In the genomic region with DNA sequence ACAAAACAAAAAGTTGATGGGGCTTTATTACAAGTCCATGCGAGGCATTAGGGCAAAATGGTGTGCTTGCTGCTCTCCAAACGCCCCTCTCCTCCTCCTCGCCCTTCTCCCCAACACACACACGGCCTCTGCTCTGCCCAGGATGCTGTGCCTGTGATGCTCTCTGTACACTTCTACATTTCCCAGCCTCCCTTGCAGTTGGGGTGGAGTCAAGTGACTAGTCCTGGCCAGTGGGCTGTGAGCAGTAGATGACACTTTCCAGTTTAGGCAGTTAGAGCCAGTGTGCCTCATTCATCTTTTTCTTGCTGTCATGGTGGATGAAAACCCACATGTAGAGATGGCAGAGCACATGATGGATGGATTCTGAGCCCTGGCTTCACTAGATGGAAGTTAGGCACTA, we compare ENCODE assay signal across 24 cellular contexts. TPM values are rescaled to one million over a fixed set of nuclear protein-coding genes. Genes with fewer than 3 reads are reported as not detected.
DNase-seq lines count a peak whose midpoint lies in the region; ATAC-seq, FAIRE-seq and TF ChIP-seq lines count a peak whose summit lies in the region.
"Had no signal": no experiment of that assay in that cellular context is flagged by ENCODE, and none has a peak within 500 bp of the region (broad histone marks: within the 10 kb centered on the region; RNA-seq: fewer than 3 reads in every experiment).

No MANE protein-coding gene starts in this region.

- POLR2A ChIA-PET in HCT116 (lab: Charles Lee) = no interaction called here
- POLR2A ChIA-PET in GM12878 (lab: Charles Lee) = no interaction called here

- H2AFZ ChIP-seq in DND-41 (ENCODE audit: low read depth, low read length) (no peak overlapping the region; the same call in 1 of the 2 replicates), HCT116 (ENCODE audit: low read depth, low read length, poor library complexity, severe bottlenecking) (no peak overlapping the region), Karpas-422 (ENCODE audit: low read length) (no peak overlapping the region), GM12878 (ENCODE audit: control insufficient read depth, low read depth, low read length) (no peak overlapping the region)

- intact Hi-C loops in HCT116 (cut with micrococcal nuclease) = no loop called here
- intact Hi-C loops in GM12878 (cut with micrococcal nuclease; ENCODE audit: unreplicated experiment) = no loop called here

- H4K20me1 ChIP-seq in DND-41 (ENCODE audit: insufficient read depth, low read length) (no peaks in the 10 kb centered on the region), HCT116 (ENCODE audit: insufficient read depth) (no peaks in the 10 kb centered on the region), Karpas-422 (ENCODE audit: insufficient read depth, low read depth, low read length) (no peaks in the 10 kb centered on the region), GM12878 (ENCODE audit: control insufficient read depth, insufficient read depth) (no peaks in the 10 kb centered on the region)

- no peak overlapping the region for H3K4me3 ChIP-seq in DND-41 (ENCODE audit: low read depth in 1 of 2, low read length in 2 of 2)
- no peak overlapping the region for H3K4me3 ChIP-seq in HCT116 (replicated peaks in 1 of 2; ENCODE audit: low read depth in 1 of 2, low read length in 2 of 2)
- no peak overlapping the region for H3K4me3 ChIP-seq in Karpas-422 (ENCODE audit: low read length)
- H3K4me3 ChIP-seq in GM12878 = no peak overlapping the region

- peak; percentile 55; the same call in 2 of the 3 replicates for ATAC-seq in DND-41 (ENCODE audit: insufficient read depth, low read depth)
- ATAC-seq in HCT116 = peak; percentile 61
- ATAC-seq in GM12878 = 0 out of 3 replicates have a peak, but pooled peaks have one; percentile 20
- no peak for ATAC-seq in GM19455 (IDR thresholded peaks at IDR 0.05; ENCODE audit: unreplicated experiment)

- H3K4me1 ChIP-seq in DND-41 (ENCODE audit: insufficient read depth, low read length) = no peaks in the 10 kb centered on the region
- no peaks in the 10 kb centered on the region for H3K4me1 ChIP-seq in HCT116 (ENCODE audit: control insufficient read depth in 1 of 2, insufficient read depth in 2 of 2, low read length in 2 of 2)
- H3K4me1 ChIP-seq in Karpas-422 (ENCODE audit: low read length) = peaks cover 2% of the 10 kb centered on the region; the same call in 1 of the 2 replicates
- H3K4me1 ChIP-seq in GM12878 (ENCODE audit: control insufficient read depth, insufficient read depth, low read length) = no peaks in the 10 kb centered on the region

- TF ChIP-seq CTCF in DND-41 (IDR thresholded peaks at IDR 0.05; ENCODE audit: borderline replicate concordance, extremely low read depth, low read length, poor library complexity, severe bottlenecking) = no peak
- TF ChIP-seq CTCF in HCT116 (IDR thresholded peaks at IDR 0.05 in 2 of 3, conservative IDR thresholded peaks at IDR 0.05 in 1 of 3; ENCODE audit: borderline replicate concordance in 1 of 3, insufficient read depth in 1 of 3, low read depth in 2 of 3, low read length in 2 of 3) = no peak
- TF ChIP-seq CTCF in GM12878 (IDR thresholded peaks at IDR 0.05 in 2 of 3, conservative IDR thresholded peaks at IDR 0.05 in 1 of 3; ENCODE audit: control insufficient read depth in 2 of 3, extremely low read depth in 1 of 3, insufficient read depth in 1 of 3, low read depth in 3 of 3, low read length in 3 of 3) = no peak

- TF ChIP-seq RAD21 in HCT116 (IDR thresholded peaks at IDR 0.05; ENCODE audit: low read depth) (no peak), GM12878 (IDR thresholded peaks at IDR 0.05; ENCODE audit: insufficient read depth, low read depth, low read length) (no peak)

- H3K79me2 ChIP-seq in DND-41 (ENCODE audit: insufficient read depth, low read length) (no peaks in the 10 kb centered on the region), HCT116 (ENCODE audit: insufficient read depth, low read length) (no peaks in the 10 kb centered on the region), Karpas-422 (ENCODE audit: low read length) (no peaks in the 10 kb centered on the region), GM12878 (ENCODE audit: control insufficient read depth, insufficient read depth, low read length) (no peaks in the 10 kb centered on the region)

- DNase-seq in DND-41 = no peak
- DNase-seq in HCT116 (ENCODE audit: low read depth, low spot score) = no peak
- DNase-seq in Karpas-422 = peak; percentile 67
- DNase-seq in GM12878 (ENCODE audit: low read depth, low spot score) = no peak
- no peak for DNase-seq in activated gamma-delta T cell (lab: John Stamatoyannopoulos, UW)
- no peak for DNase-seq in putamen (ENCODE audit: low spot score)
- DNase-seq: ACHN; BE2C; C1 segment of cervical spinal cord; CD4-positive, CD25-positive, alpha-beta regulatory T cell; COR-L47; DMS 273 treated with DMSO at 0.1 percent for 48 hours; DMS53; GOT3; H7; KG1 had no signal

- in situ Hi-C loops in GM12878 (cut with MboI) = no loop called here

- SMC1A ChIA-PET in GM12878 (lab: Charles Lee; ENCODE audit: uncharacterized antibody, unreplicated experiment) = no interaction called here

- H3K9ac ChIP-seq in DND-41 (ENCODE audit: low read depth, low read length) (no peak overlapping the region), HCT116 (ENCODE audit: low read length) (no peak overlapping the region), Karpas-422 (ENCODE audit: low read length) (no peak overlapping the region), GM12878 (ENCODE audit: control insufficient read depth, insufficient read depth, low read length) (no peak overlapping the region)

- no peaks in the 10 kb centered on the region for H3K9me2 ChIP-seq in HCT116 (ENCODE audit: insufficient read depth)
- H3K9me2 ChIP-seq in Karpas-422 (replicated peaks; ENCODE audit: insufficient read depth, low read length) = no peaks in the 10 kb centered on the region

- 19% methylated on average over 4 of the region's 4 CpGs for WGBS in GM12878 (ENCODE audit: insufficient coverage, insufficient replicate concordance, low lambda C conversion rate, missing lambda C conversion rate)

- no peak overlapping the region for H3K4me2 ChIP-seq in DND-41 (ENCODE audit: insufficient read depth, low read length)
- H3K4me2 ChIP-seq in HCT116 (ENCODE audit: low read length) = no peak overlapping the region
- H3K4me2 ChIP-seq in Karpas-422 (ENCODE audit: low read depth, low read length, poor library complexity, severe bottlenecking) = no peak overlapping the region
- no peak overlapping the region for H3K4me2 ChIP-seq in GM12878 (ENCODE audit: control insufficient read depth, insufficient read depth)

- BruUV-seq in HCT116 (replicated peaks; lab: Mats Ljungman, UMichigan) = no TSS peak
- no TSS peak for BruUV-seq in GM12878 (replicated peaks; lab: Mats Ljungman, UMichigan)

- no peak for TF ChIP-seq EP300 in GM12878 (IDR thresholded peaks at IDR 0.05; ENCODE audit: borderline replicate concordance in 1 of 2, control insufficient read depth in 1 of 2, low read depth in 2 of 2, low read length in 2 of 2)

- H3K9me3 ChIP-seq in DND-41 (ENCODE audit: insufficient read depth, low read length, severe bottlenecking) (no peaks in the 10 kb centered on the region), HCT116 (ENCODE audit: control insufficient read depth in 1 of 2, insufficient read depth in 1 of 2, low read depth in 1 of 2, low read length in 2 of 2) (no peaks in the 10 kb centered on the region), Karpas-422 (ENCODE audit: low read length) (no peaks in the 10 kb centered on the region), GM12878 (replicated peaks; ENCODE audit: control insufficient read depth, insufficient read depth, low read length) (no peaks in the 10 kb centered on the region)
- H3K9me3 ChIP-seq: BE2C had no signal

- CTCF ChIA-PET in HCT116 (lab: Charles Lee) = no interaction called here
- CTCF ChIA-PET in GM12878 (lab: Yijun Ruan, JAX) = no interaction called here

- RAD21 ChIA-PET in HCT116 (lab: Charles Lee; ENCODE audit: low non-redundant PET in 1 of 2, low total read pairs in 2 of 2, uncharacterized antibody in 2 of 2, unreplicated experiment in 2 of 2) (no interaction called here), GM12878 (lab: Charles Lee; ENCODE audit: unreplicated experiment) (no interaction called here)

- no peak overlapping the region for H3K27ac ChIP-seq in DND-41 (ENCODE audit: low read length)
- no peak overlapping the region for H3K27ac ChIP-seq in HCT116 (ENCODE audit: low read depth, low read length)
- no peak overlapping the region for H3K27ac ChIP-seq in Karpas-422 (ENCODE audit: low read length)
- no peak overlapping the region for H3K27ac ChIP-seq in GM12878 (ENCODE audit: control insufficient read depth, insufficient read depth)

- TF ChIP-seq POLR2A in HCT116 (IDR thresholded peaks at IDR 0.05; ENCODE audit: borderline replicate concordance, extremely low read depth, insufficient read depth, insufficient read length) (no peak), GM12878 (IDR thresholded peaks at IDR 0.05; ENCODE audit: low read depth, low read length) (no peak)

- no peaks in the 10 kb centered on the region for H3K27me3 ChIP-seq in DND-41 (ENCODE audit: insufficient read depth, low read length, poor library complexity)
- no peaks in the 10 kb centered on the region for H3K27me3 ChIP-seq in HCT116 (ENCODE audit: insufficient read depth, low read length)
- no peaks in the 10 kb centered on the region for H3K27me3 ChIP-seq in Karpas-422 (ENCODE audit: low read length)
- H3K27me3 ChIP-seq in GM12878 (replicated peaks in 1 of 2; ENCODE audit: control insufficient read depth in 2 of 2, insufficient read depth in 2 of 2, low read length in 1 of 2) = peaks cover 10 to 11% of the 10 kb centered on the region in 2 experiments

- no peak for FAIRE-seq in GM12878 (lab: Jason Lieb, UNC)
- FAIRE-seq: A204.1, G401.6, GM12892, GM18507 had no signal

- no peaks in the 10 kb centered on the region for H3K36me3 ChIP-seq in DND-41 (ENCODE audit: insufficient read depth, low read length)
- H3K36me3 ChIP-seq in HCT116 (ENCODE audit: control insufficient read depth in 1 of 2, insufficient read depth in 2 of 2, low read length in 2 of 2) = no peaks in the 10 kb centered on the region
- H3K36me3 ChIP-seq in Karpas-422 (ENCODE audit: insufficient read depth, low read length) = no peaks in the 10 kb centered on the region
- no peaks in the 10 kb centered on the region for H3K36me3 ChIP-seq in GM12878 (ENCODE audit: control insufficient read depth in 2 of 2, insufficient read depth in 2 of 2, low read length in 1 of 2)
- H3K36me3 ChIP-seq: BE2C had no signal

RNA-seq across cellular contexts. Expression of a gene that starts 5.4 kb away (rescaled TPM):
- total RNA-seq in HCT116 (2021; ENCODE audit: unreplicated experiment) (not detected), GM12878 (2014; rRNA removed) (not detected in 2 replicates), GM12878 (2014; rRNA removed; fragmentation: Illumina TruSeq; extraction: Trizol) (not detected in 2 replicates), GM12878 (2021) (not detected in 2 replicates)
- 0.05 TPM in 1 of 2 replicates, not detected in the other for polyA plus RNA-seq in HCT116 (2012)
- not detected in 2 replicates for total RNA-seq in Karpas-422 (2014; rRNA removed; shearing (Covaris generic); ENCODE audit: low replicate concordance)
- total RNA-seq in GM12878 (2013; cell fraction: nucleolus; rRNA removed) = not detected in 2 replicates
- polyA plus RNA-seq in GM12878 (2011; ENCODE audit: low read depth) = not detected
- polyA plus RNA-seq in GM12878 (2011; rRNA removed) (not detected in 2 replicates), GM12878 (2014; fragmentation: Illumina TruSeq; extraction: Trizol) (not detected in 2 replicates), GM12878 (2014; fragmentation: Nextera tagmentation; extraction: Ambion mirVana) (not detected), GM12878 (2014; rRNA removed) (not detected in 2 replicates), GM12878 (2016; fragmentation: Nextera tagmentation; extraction: Ambion mirVana) (not detected)
- not detected in 2 replicates for polyA plus RNA-seq in GM12878 (2011; cell fraction: cytosol; rRNA removed)
- not detected in 2 replicates for polyA plus RNA-seq in GM12878 (2011; cell fraction: nucleus; rRNA removed)
- polyA plus RNA-seq in GM12878 (2012) = not detected in 2 replicates
- polyA minus RNA-seq in GM12878 (2011; rRNA and poly(A)+ RNA removed) = not detected in 2 replicates
- polyA minus RNA-seq in GM12878 (2011; cell fraction: cytosol; rRNA and poly(A)+ RNA removed) = not detected in 2 replicates
- not detected in 2 replicates for polyA minus RNA-seq in GM12878 (2011; cell fraction: nucleus; rRNA and poly(A)+ RNA removed)
- total RNA-seq: CD4-positive, CD25-positive, alpha-beta regulatory T cell; CD8-positive, alpha-beta memory T cell; HT1080 had no signal
- polyA plus RNA-seq: CD4-positive, CD25-positive, alpha-beta regulatory T cell; CD8-positive, alpha-beta memory T cell; IgD-negative memory B cell had no signal
